In genomic region chr10:75431180-75432111, GRCh38 we compare ENCODE assay signal across 8 cellular contexts.
DNase-seq lines count a peak whose midpoint lies in the region; ATAC-seq and TF ChIP-seq lines count a peak whose summit lies in the region.

LRMDA (plus strand) TSS chr10:75431624.

- peak within 1 kb of the TSS; percentile 52 to 88 (median 78) for H3K27ac ChIP-seq in skin epidermis

- DNase-seq in Ammon's horn (ENCODE audit: low spot score), result peak; percentile 8
- DNase-seq in astrocyte of the spinal cord (ENCODE audit: low read depth, low spot score), result no peak
- peak; percentile 74 for DNase-seq in iPS-NIHi11 (ENCODE audit: low spot score)
- DNase-seq in NCI-H2107 (lab: John Stamatoyannopoulos, UW), result no peak

- ATAC-seq in HG02981 (IDR thresholded peaks at IDR 0.05; ENCODE audit: unreplicated experiment), result peak; percentile 62
- no peak for ATAC-seq in GM21515 (IDR thresholded peaks at IDR 0.05; ENCODE audit: unreplicated experiment)
- ATAC-seq in HG03025 (IDR thresholded peaks at IDR 0.05; ENCODE audit: low FRiP score, unreplicated experiment), result no peak

- H3K4me3 ChIP-seq in astrocyte of the spinal cord (ENCODE audit: low read depth, low read length) (peak within 1 kb of the TSS; percentile 28), skin epidermis (peak within 1 kb of the TSS; percentile 37 to 59 (median 49))

- no peak for TF ChIP-seq CTCF in astrocyte of the spinal cord (IDR thresholded peaks at IDR 0.05; ENCODE audit: low read depth, low read length)

- in situ Hi-C loops in astrocyte of the spinal cord (cut with HindIII; ENCODE audit: low sequenced_read_pairs), result no loop called here

Comparison
In these comparisons a context has a peak if more than half of its experiments do, and no peak if none do; other contexts are left out.
1. DNase-seq: peak in Ammon's horn (single experiment) and iPS-NIHi11 (single experiment); none in astrocyte of the spinal cord (single experiment) and NCI-H2107 (single experiment).